8 cellular contexts compared by ENCODE assay signal in genomic region chr3:62186967-62187366, GRCh38.
A peak's percentile ranks its signal among the peaks of the same experiment; 100 is the strongest.
DNase-seq lines count a peak whose midpoint lies in the region; ATAC-seq and TF ChIP-seq lines count a peak whose summit lies in the region.

No MANE protein-coding gene starts in this region.

- no peaks in the 10 kb centered on the region for H3K4me1 ChIP-seq in body of pancreas

- no peak for TF ChIP-seq POLR2A in body of pancreas (IDR thresholded peaks at IDR 0.05)

- peak; percentile 52 for TF ChIP-seq CTCF in AG09309 (IDR thresholded peaks at IDR 0.05; ENCODE audit: control insufficient read depth, insufficient read depth, low read depth, low read length, missing control alignments)
- TF ChIP-seq CTCF in astrocyte of the cerebellum (IDR thresholded peaks at IDR 0.05; ENCODE audit: low read depth, low read length, missing control alignments): peak; percentile 55
- TF ChIP-seq CTCF in body of pancreas (IDR thresholded peaks at IDR 0.05): peak in 3 of 7 experiments; percentile 19 to 24 (median 22)

- H3K36me3 ChIP-seq in body of pancreas (replicated peaks in 1 of 2; ENCODE audit: insufficient read depth in 1 of 2, low read depth in 2 of 2): no peaks in the 10 kb centered on the region

- no peaks in the 10 kb centered on the region for H3K9me3 ChIP-seq in body of pancreas

- 77% methylated on average over 6 of the region's 6 CpGs for WGBS in body of pancreas, 2 donors

- DNase-seq in AG09309 (ENCODE audit: low read depth) (no peak), HT-29 (ENCODE audit: low spot score) (peak; percentile 4), astrocyte of the cerebellum (ENCODE audit: low read depth) (no peak), left colon (no peak), NCI-H774 (lab: John Stamatoyannopoulos, UW) (no peak), body of pancreas (no peak), NCI-H1105 treated with DMSO at 0.1 percent for 48 hours (lab: John Stamatoyannopoulos, UW) (no peak)
- no peak for DNase-seq in activated naive CD4-positive, alpha-beta T cell (lab: John Stamatoyannopoulos, UW)

- intact Hi-C loops in left colon (cut with DNase I, micrococcal nuclease): loop anchor here in 1 of 2 donors (10.0 kb wide), 1 partner anchor 622 kb away; the partner anchor contains the start of gene PTPRG
- intact Hi-C loops in body of pancreas (cut with DNase I): loop anchor here (10.0 kb wide), 2 partner anchors 322 to 612 kb away; no protein-coding TSS in a partner anchor

- H3K4me3 ChIP-seq in AG09309 (ENCODE audit: control insufficient read depth, low read depth, low read length) (no peak overlapping the region), astrocyte of the cerebellum (ENCODE audit: low read depth, low read length) (no peak overlapping the region), body of pancreas (no peak overlapping the region)

- in situ Hi-C loops in astrocyte of the cerebellum (cut with HindIII; ENCODE audit: low sequenced_read_pairs): loop anchor here (10.0 kb wide), 1 partner anchor 622 kb away; the partner anchor contains the start of gene PTPRG

- ATAC-seq in left colon: peak; percentile 34
- ATAC-seq in body of pancreas: no peak

- H3K27ac ChIP-seq in body of pancreas: no peak overlapping the region

- H3K27me3 ChIP-seq in body of pancreas: no peaks in the 10 kb centered on the region
